ENCODE assay signal across 38 cellular contexts in the genomic region with DNA sequence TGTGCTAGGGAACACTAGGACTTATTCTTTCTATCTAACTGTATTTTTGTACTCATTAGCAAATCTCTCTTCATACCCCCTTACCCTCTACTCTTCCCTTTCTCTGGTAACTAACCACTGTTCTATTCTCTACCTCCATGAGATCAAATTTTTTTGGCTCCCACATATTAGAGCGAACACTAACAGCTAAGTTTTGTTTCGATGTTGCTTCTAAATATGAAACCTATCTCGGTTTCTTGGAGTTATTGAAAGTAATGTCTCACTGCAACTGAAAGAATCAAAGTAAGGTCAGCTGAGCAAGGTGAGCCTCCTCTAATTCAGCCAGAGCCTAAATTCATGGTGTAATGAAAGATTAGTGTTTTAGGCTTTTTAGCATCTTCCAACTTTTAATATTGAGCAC.
"Had no signal": no experiment of that assay in that cellular context is flagged by ENCODE, and none has a peak within 500 bp of the region (broad histone marks: within the 10 kb centered on the region; RNA-seq: fewer than 3 reads in every experiment).

No MANE protein-coding gene starts in this region.

- H3K4me1 Mint-ChIP-seq: activated CD4-positive, alpha-beta memory T cell treated with anti-CD3 and anti-CD28 coated beads, Interleukin-2, amount 10 ng/mL, durations not matched to agents 7 days and 5 days; activated CD4-positive, alpha-beta T cell treated with anti-CD3 and anti-CD28 coated beads for 36 hours; activated CD4-positive, alpha-beta T cell treated with anti-CD3 and anti-CD28 coated beads, Interleukin-2, amount 10 ng/mL, durations not matched to agents 7 days and 5 days; activated CD8-positive, alpha-beta memory T cell treated with anti-CD3 and anti-CD28 coated beads, Interleukin-2, amount 10 ng/mL, durations not matched to agents 7 days and 5 days; activated naive CD4-positive, alpha-beta T cell treated with anti-CD3 and anti-CD28 coated beads, Interleukin-2, amount 10 ng/mL, durations not matched to agents 7 days and 5 days; activated naive CD4-positive, alpha-beta T cell treated with anti-CD3 and anti-CD28 coated beads, Interleukin-2, amount 50 U/mL, for 24 hours; activated naive CD8-positive, alpha-beta T cell treated with anti-CD3 and anti-CD28 coated beads, Interleukin-2, amount 10 ng/mL, durations not matched to agents 7 days and 5 days; activated naive CD8-positive, alpha-beta T cell treated with anti-CD3 and anti-CD28 coated beads, Interleukin-2, amount 50 U/mL, for 24 hours; central memory CD8-positive, alpha-beta T cell had no signal

- DNase-seq: activated CD4-positive, alpha-beta memory T cell treated with anti-CD3 and anti-CD28 coated beads, Interleukin-2, amount 10 ng/mL, durations not matched to agents 7 days and 5 days; activated CD4-positive, alpha-beta T cell treated with anti-CD3 and anti-CD28 coated beads for 1 hour; activated CD4-positive, alpha-beta T cell treated with anti-CD3 and anti-CD28 coated beads for 36 hours; activated CD4-positive, alpha-beta T cell treated with anti-CD3 and anti-CD28 coated beads for 48 hours; activated CD4-positive, alpha-beta T cell treated with anti-CD3 and anti-CD28 coated beads, Interleukin-2, amount 10 ng/mL, durations not matched to agents 7 days and 5 days; activated CD4-positive, alpha-beta T cell treated with anti-CD3 and anti-CD28 coated beads, Interleukin-2, amount 50 U/mL, for 48 hours; activated CD4-positive, CD25-positive, alpha-beta regulatory T cell; activated CD8-positive, alpha-beta memory T cell treated with anti-CD3 and anti-CD28 coated beads for 24 hours; activated CD8-positive, alpha-beta memory T cell treated with anti-CD3 and anti-CD28 coated beads, Interleukin-2, amount 10 ng/mL, durations not matched to agents 7 days and 5 days; activated CD8-positive, alpha-beta memory T cell treated with anti-CD3 and anti-CD28 coated beads, Interleukin-2, amount 50 U/mL, for 48 hours; activated CD8-positive, alpha-beta T cell treated with anti-CD3 and anti-CD28 coated beads, Interleukin-2, amount 10 ng/mL, durations not matched to agents 7 days and 5 days; activated effector memory CD4-positive, alpha-beta T cell treated with Interleukin-2 at 50 U/mL for 16 hours; activated gamma-delta T cell; activated naive CD4-positive, alpha-beta T cell treated with anti-CD3 and anti-CD28 coated beads, Interleukin-2, amount 10 ng/mL, durations not matched to agents 7 days and 5 days; activated naive CD4-positive, alpha-beta T cell treated with Interleukin-2 at 50 U/mL for 16 hours; activated naive CD8-positive, alpha-beta T cell treated with anti-CD3 and anti-CD28 coated beads, Interleukin-2, amount 10 ng/mL, durations not matched to agents 7 days and 5 days; activated naive CD8-positive, alpha-beta T cell treated with anti-CD3 and anti-CD28 coated beads, Interleukin-2, amount 50 U/mL, for 24 hours; activated T-cell treated with anti-CD3 and anti-CD28 coated beads, Interleukin-2, amount 50 U/mL, for 24 hours; activated T-cell treated with anti-CD3 and anti-CD28 coated beads, Interleukin-2, amount 50 U/mL, for 48 hours; amygdala; anterior cingulate cortex; caudate nucleus; cerebellar nuclear complex; T-helper 1 cell; T-helper 2 cell; T-helper 9 cell; WERI-Rb-1 had no signal

- H3K27ac ChIP-seq: ascending aorta, cardiac muscle cell, WERI-Rb-1 had no signal

- ATAC-seq: activated CD4-positive, alpha-beta T cell treated with anti-CD3 and anti-CD28 coated beads for 36 hours; activated CD4-positive, CD25-positive, alpha-beta regulatory T cell treated with anti-CD3 and anti-CD28 coated beads, Interleukin-2, amount 50 U/mL, for 24 hours; activated CD8-positive, alpha-beta memory T cell treated with anti-CD3 and anti-CD28 coated beads, Interleukin-2, amount 10 ng/mL, durations not matched to agents 7 days and 5 days; activated CD8-positive, alpha-beta T cell treated with anti-CD3 and anti-CD28 coated beads, Interleukin-2, amount 10 ng/mL, durations not matched to agents 7 days and 5 days; activated naive CD8-positive, alpha-beta T cell treated with anti-CD3 and anti-CD28 coated beads, Interleukin-2, amount 50 U/mL, for 24 hours; WTC11 had no signal

- H3K4me3 Mint-ChIP-seq: activated CD4-positive, alpha-beta memory T cell treated with anti-CD3 and anti-CD28 coated beads, Interleukin-2, amount 10 ng/mL, durations not matched to agents 7 days and 5 days; activated CD4-positive, alpha-beta T cell treated with anti-CD3 and anti-CD28 coated beads for 36 hours; activated CD4-positive, alpha-beta T cell treated with anti-CD3 and anti-CD28 coated beads, Interleukin-2, amount 10 ng/mL, durations not matched to agents 7 days and 5 days; activated CD8-positive, alpha-beta memory T cell treated with anti-CD3 and anti-CD28 coated beads, Interleukin-2, amount 10 ng/mL, durations not matched to agents 7 days and 5 days; activated CD8-positive, alpha-beta T cell treated with anti-CD3 and anti-CD28 coated beads, Interleukin-2, amount 10 ng/mL, durations not matched to agents 7 days and 5 days; activated naive CD4-positive, alpha-beta T cell treated with anti-CD3 and anti-CD28 coated beads, Interleukin-2, amount 10 ng/mL, durations not matched to agents 7 days and 5 days; activated naive CD4-positive, alpha-beta T cell treated with anti-CD3 and anti-CD28 coated beads, Interleukin-2, amount 50 U/mL, for 24 hours; activated naive CD8-positive, alpha-beta T cell; activated naive CD8-positive, alpha-beta T cell treated with anti-CD3 and anti-CD28 coated beads, Interleukin-2, amount 10 ng/mL, durations not matched to agents 7 days and 5 days; activated naive CD8-positive, alpha-beta T cell treated with anti-CD3 and anti-CD28 coated beads, Interleukin-2, amount 50 U/mL, for 24 hours; activated T-cell treated with anti-CD3 and anti-CD28 coated beads, Interleukin-2, amount 50 U/mL, for 24 hours; central memory CD8-positive, alpha-beta T cell; T-helper 1 cell treated with Interleukin-12 subunit alpha and Interleukin-12 subunit beta and Interleukin-4 antibody, amounts not matched to agents 30 μg/mL and 1 μg/mL, for 36 hours; T-helper 2 cell treated with Interferon-gamma antibody and Interleukin-4, amounts not matched to agents 5 μg/mL and 100 μg/mL, for 36 hours; WTC11 had no signal

- H3K4me3 ChIP-seq: ascending aorta, cardiac muscle cell had no signal

- H3K9me3 ChIP-seq: ascending aorta had no signal

- H3K27ac Mint-ChIP-seq: activated CD4-positive, alpha-beta memory T cell treated with anti-CD3 and anti-CD28 coated beads, Interleukin-2, amount 10 ng/mL, durations not matched to agents 7 days and 5 days; activated CD4-positive, alpha-beta T cell treated with anti-CD3 and anti-CD28 coated beads for 36 hours; activated CD4-positive, alpha-beta T cell treated with anti-CD3 and anti-CD28 coated beads, Interleukin-2, amount 10 ng/mL, durations not matched to agents 7 days and 5 days; activated CD8-positive, alpha-beta memory T cell treated with anti-CD3 and anti-CD28 coated beads, Interleukin-2, amount 10 ng/mL, durations not matched to agents 7 days and 5 days; activated CD8-positive, alpha-beta T cell treated with anti-CD3 and anti-CD28 coated beads, Interleukin-2, amount 10 ng/mL, durations not matched to agents 7 days and 5 days; activated naive CD4-positive, alpha-beta T cell treated with anti-CD3 and anti-CD28 coated beads, Interleukin-2, amount 10 ng/mL, durations not matched to agents 7 days and 5 days; activated naive CD4-positive, alpha-beta T cell treated with anti-CD3 and anti-CD28 coated beads, Interleukin-2, amount 50 U/mL, for 24 hours; activated naive CD8-positive, alpha-beta T cell; activated naive CD8-positive, alpha-beta T cell treated with anti-CD3 and anti-CD28 coated beads, Interleukin-2, amount 10 ng/mL, durations not matched to agents 7 days and 5 days; activated naive CD8-positive, alpha-beta T cell treated with anti-CD3 and anti-CD28 coated beads, Interleukin-2, amount 50 U/mL, for 24 hours; activated T-cell treated with anti-CD3 and anti-CD28 coated beads, Interleukin-2, amount 50 U/mL, for 24 hours; activated T-helper 2 cell treated with anti-CD3 and anti-CD28 coated beads, Interferon-gamma antibody, Interleukin-2, Interleukin-4, amounts not matched to agents 10 μg/mL and 5 μg/mL and 100 μg/mL, durations not matched to agents 14 hours and 24 hours and 36 hours; T-helper 1 cell treated with Interleukin-12 subunit alpha and Interleukin-12 subunit beta and Interleukin-4 antibody, amounts not matched to agents 30 μg/mL and 1 μg/mL, for 36 hours; T-helper 2 cell treated with Interferon-gamma antibody and Interleukin-4, amounts not matched to agents 5 μg/mL and 100 μg/mL, for 36 hours; WTC11 had no signal

- H3K27me3 ChIP-seq: ascending aorta, cardiac muscle cell had no signal

- H3K36me3 Mint-ChIP-seq: activated CD8-positive, alpha-beta memory T cell treated with anti-CD3 and anti-CD28 coated beads, Interleukin-2, amount 10 ng/mL, durations not matched to agents 7 days and 5 days; activated naive CD4-positive, alpha-beta T cell treated with anti-CD3 and anti-CD28 coated beads, Interleukin-2, amount 10 ng/mL, durations not matched to agents 7 days and 5 days; activated naive CD4-positive, alpha-beta T cell treated with anti-CD3 and anti-CD28 coated beads, Interleukin-2, amount 50 U/mL, for 24 hours; activated naive CD8-positive, alpha-beta T cell; activated naive CD8-positive, alpha-beta T cell treated with anti-CD3 and anti-CD28 coated beads, Interleukin-2, amount 10 ng/mL, durations not matched to agents 7 days and 5 days; WTC11 had no signal

- H3K9me3 Mint-ChIP-seq: activated CD4-positive, alpha-beta memory T cell treated with anti-CD3 and anti-CD28 coated beads, Interleukin-2, amount 10 ng/mL, durations not matched to agents 7 days and 5 days; activated CD4-positive, alpha-beta T cell treated with anti-CD3 and anti-CD28 coated beads, Interleukin-2, amount 10 ng/mL, durations not matched to agents 7 days and 5 days; activated naive CD4-positive, alpha-beta T cell treated with anti-CD3 and anti-CD28 coated beads, Interleukin-2, amount 50 U/mL, for 24 hours; activated naive CD8-positive, alpha-beta T cell treated with anti-CD3 and anti-CD28 coated beads, Interleukin-2, amount 10 ng/mL, durations not matched to agents 7 days and 5 days; T-helper 1 cell treated with Interleukin-12 subunit alpha and Interleukin-12 subunit beta and Interleukin-4 antibody, amounts not matched to agents 30 μg/mL and 1 μg/mL, for 36 hours; T-helper 2 cell treated with Interferon-gamma antibody and Interleukin-4, amounts not matched to agents 5 μg/mL and 100 μg/mL, for 36 hours; WTC11 had no signal

- H3K27me3 Mint-ChIP-seq: activated CD4-positive, alpha-beta memory T cell treated with anti-CD3 and anti-CD28 coated beads, Interleukin-2, amount 10 ng/mL, durations not matched to agents 7 days and 5 days; activated CD4-positive, alpha-beta T cell treated with anti-CD3 and anti-CD28 coated beads for 36 hours; activated CD4-positive, alpha-beta T cell treated with anti-CD3 and anti-CD28 coated beads, Interleukin-2, amount 10 ng/mL, durations not matched to agents 7 days and 5 days; activated CD8-positive, alpha-beta memory T cell treated with anti-CD3 and anti-CD28 coated beads, Interleukin-2, amount 10 ng/mL, durations not matched to agents 7 days and 5 days; activated naive CD4-positive, alpha-beta T cell treated with anti-CD3 and anti-CD28 coated beads, Interleukin-2, amount 10 ng/mL, durations not matched to agents 7 days and 5 days; activated naive CD4-positive, alpha-beta T cell treated with anti-CD3 and anti-CD28 coated beads, Interleukin-2, amount 50 U/mL, for 24 hours; activated naive CD8-positive, alpha-beta T cell; activated naive CD8-positive, alpha-beta T cell treated with anti-CD3 and anti-CD28 coated beads, Interleukin-2, amount 10 ng/mL, durations not matched to agents 7 days and 5 days; activated naive CD8-positive, alpha-beta T cell treated with anti-CD3 and anti-CD28 coated beads, Interleukin-2, amount 50 U/mL, for 24 hours; activated T-cell treated with anti-CD3 and anti-CD28 coated beads, Interleukin-2, amount 50 U/mL, for 24 hours; brain; central memory CD8-positive, alpha-beta T cell had no signal

- H3K4me1 ChIP-seq: ascending aorta had no signal

- H3K36me3 ChIP-seq: ascending aorta, cardiac muscle cell, WERI-Rb-1 had no signal
